Comparison of ENCODE assay signal across 8 cellular contexts in genomic region chr3:9916734-9917680, GRCh38. TPM values are rescaled to one million over a fixed set of nuclear protein-coding genes. Genes with fewer than 3 reads are reported as not detected.
DNase-seq lines count a peak whose midpoint lies in the region; ATAC-seq and TF ChIP-seq lines count a peak whose summit lies in the region.

Gene IL17RC (plus strand): TSS chr3:9917098. CDS start chr3:9917316, 218 bp downstream.

- dilution Hi-C loops in mammary epithelial cell (cut with HindIII; ENCODE audit: low sequenced_read_pairs) = no loop called here

- peak within 1 kb of the TSS; percentile 76; the same call in 1 of the 2 replicates for H3K9ac ChIP-seq in KMS-11
- H3K9ac ChIP-seq in SK-N-MC (ENCODE audit: insufficient read length) = no peak within 1 kb of the TSS
- H3K9ac ChIP-seq in mammary epithelial cell (ENCODE audit: insufficient read depth, low read length) = peak within 1 kb of the TSS; percentile 74
- peak within 1 kb of the TSS; percentile 55 for H3K9ac ChIP-seq in iPS-15b (ENCODE audit: low read depth, low read length)

- H3K36me3 Mint-ChIP-seq in Caco-2 (ENCODE audit: insufficient read depth, unreplicated experiment) = peaks cover 19% of the 10 kb centered on the region

- intact Hi-C loops in Caco-2 (cut with micrococcal nuclease; ENCODE audit: unreplicated experiment) = loop anchor here (1.0 to 5.0 kb wide), 3 partner anchors 15 to 75 kb away; partner anchors contain the start of gene RPUSD3
- intact Hi-C loops in mammary epithelial cell (cut with micrococcal nuclease) = loop anchor here (2.0 kb wide), 1 partner anchor 16 kb away; the partner anchor contains the start of gene CRELD1

- H3K36me3 ChIP-seq in Caco-2 (ENCODE audit: control insufficient read depth, insufficient read depth, low read length) = peaks cover 3% of the 10 kb centered on the region; the same call in 1 of the 2 replicates
- H3K36me3 ChIP-seq in KMS-11 (ENCODE audit: insufficient read depth) = no peaks in the 10 kb centered on the region
- H3K36me3 ChIP-seq in SK-N-MC (ENCODE audit: insufficient read depth, low read length) = no peaks in the 10 kb centered on the region
- no peaks in the 10 kb centered on the region for H3K36me3 ChIP-seq in mammary epithelial cell (ENCODE audit: insufficient read depth, low read length)
- H3K36me3 ChIP-seq in iPS-15b (ENCODE audit: control insufficient read depth, insufficient read depth, low read length) = no peaks in the 10 kb centered on the region

- peak in 1 of 2 experiments; percentile 0 for TF ChIP-seq CTCF in Caco-2 (IDR thresholded peaks at IDR 0.05; ENCODE audit: insufficient read depth in 1 of 2, low read depth in 1 of 2, low read length in 1 of 2, severe bottlenecking in 1 of 2, unreplicated experiment in 1 of 2)
- no peak for TF ChIP-seq CTCF in KMS-11 (conservative IDR thresholded peaks at IDR 0.05; ENCODE audit: low read depth, low read length)
- no peak for TF ChIP-seq CTCF in mammary epithelial cell (conservative IDR thresholded peaks at IDR 0.05 in 1 of 2, IDR thresholded peaks at IDR 0.05 in 1 of 2; ENCODE audit: extremely low read depth in 1 of 2, insufficient read depth in 1 of 2, low read depth in 1 of 2, low read length in 2 of 2)
- no peak for TF ChIP-seq CTCF in GM13977 (IDR thresholded peaks at IDR 0.05; ENCODE audit: extremely low read depth, insufficient read depth, missing control alignments)

- in situ Hi-C loops in mammary epithelial cell (cut with MboI; ENCODE audit: low sequenced_read_pairs in 2 of 2) (no loop called here), GM13977 (cut with MboI; ENCODE audit: low pct_unique_long_range_greater_than_20kb, low sequenced_read_pairs, unreplicated experiment) (no loop called here)

- CTCF ChIA-PET in Caco-2 (lab: Charles Lee) = interaction anchor here (0.7 to 5.0 kb wide), 7 partner anchors 15 to 107 kb away, joined by 3 to 63 read pairs (median 7); partner anchors contain the start of genes CRELD1, IL17RE and TTLL3
- CTCF ChIA-PET in mammary epithelial cell (lab: Charles Lee; ENCODE audit: low non-redundant PET) = interaction anchor here (0.6 kb wide), 1 partner anchor 16 kb away, joined by 4 read pairs; no protein-coding TSS in a partner anchor

- peak within 1 kb of the TSS; percentile 73 for H3K4me3 ChIP-seq in Caco-2 (ENCODE audit: low read depth, low read length)
- H3K4me3 ChIP-seq in KMS-11 (IDR thresholded peaks at IDR 0.05; ENCODE audit: insufficient read depth, low read depth, low read length) = no peak within 1 kb of the TSS
- H3K4me3 ChIP-seq in SK-N-MC = peak within 1 kb of the TSS; percentile 59
- H3K4me3 ChIP-seq in mammary epithelial cell (replicated peaks in 1 of 3; ENCODE audit: insufficient read depth in 1 of 3, low read depth in 2 of 3, low read length in 3 of 3) = peak within 1 kb of the TSS; percentile 38 to 55 (median 54)
- peak within 1 kb of the TSS; percentile 66 for H3K4me3 ChIP-seq in iPS-15b (ENCODE audit: low read depth, low read length)

- 2% methylated on average over 7 of the region's 19 CpGs for WGBS in mammary epithelial cell (ENCODE audit: low coverage, missing lambda C conversion rate)

- H3K4me1 ChIP-seq in Caco-2 (peaks cover 21% of the 10 kb centered on the region), KMS-11 (ENCODE audit: low read depth, poor library complexity, severe bottlenecking) (peaks cover 29% of the 10 kb centered on the region), mammary epithelial cell (ENCODE audit: insufficient read depth, low read length) (peaks cover 34% of the 10 kb centered on the region), iPS-15b (ENCODE audit: control insufficient read depth, insufficient read depth, low read length) (no peaks in the 10 kb centered on the region)

- H2AFZ ChIP-seq in KMS-11 (ENCODE audit: low read depth) = peak within 1 kb of the TSS; percentile 67
- peak within 1 kb of the TSS; percentile 82 for H2AFZ ChIP-seq in mammary epithelial cell (ENCODE audit: low read depth, low read length)

- POLR2A ChIA-PET in Caco-2 (lab: Charles Lee) = interaction anchor here (0.5 to 3.9 kb wide), 7 partner anchors 13 to 86 kb away, joined by 3 to 31 read pairs (median 6); partner anchors contain the start of genes CRELD1 and IL17RE

- DNase-seq in Caco-2 (peak; percentile 90 to 94), SK-N-MC (ENCODE audit: low read depth, low spot score) (no peak), mammary epithelial cell (peak; percentile 98), renal cortical epithelial cell (ENCODE audit: low read depth) (peak; percentile 79), GM13977 (ENCODE audit: low spot score) (no peak)

- ATAC-seq in GM18873 (IDR thresholded peaks at IDR 0.05; ENCODE audit: low FRiP score, unreplicated experiment) = no peak

- H3K27me3 Mint-ChIP-seq in Caco-2 (ENCODE audit: insufficient read depth, unreplicated experiment) = no peaks in the 10 kb centered on the region

- H3K27ac ChIP-seq in KMS-11 (peak within 1 kb of the TSS; percentile 44; the same call in 1 of the 2 replicates), SK-N-MC (no peak within 1 kb of the TSS), mammary epithelial cell (ENCODE audit: insufficient read depth, low read depth, low read length) (peak within 1 kb of the TSS; percentile 35)

- H3K4me2 ChIP-seq in KMS-11 (peak within 1 kb of the TSS; percentile 53), mammary epithelial cell (ENCODE audit: insufficient read depth, low read depth, low read length) (peak within 1 kb of the TSS; percentile 94)

- H3K4me1 Mint-ChIP-seq in Caco-2 (ENCODE audit: low read depth, unreplicated experiment) = no peaks in the 10 kb centered on the region

- H3K27ac Mint-ChIP-seq in Caco-2 (ENCODE audit: unreplicated experiment) = peak within 1 kb of the TSS; percentile 76

- H3K9me3 Mint-ChIP-seq in Caco-2 (ENCODE audit: unreplicated experiment) = no peaks in the 10 kb centered on the region

- BruUV-seq in Caco-2 (replicated peaks; lab: Mats Ljungman, UMichigan) (no TSS peak), mammary epithelial cell (replicated peaks; lab: Mats Ljungman, UMichigan) (TSS peak; percentile 64)

- H3K79me2 ChIP-seq in KMS-11 (ENCODE audit: insufficient read depth, low read depth) = no peaks in the 10 kb centered on the region
- no peaks in the 10 kb centered on the region for H3K79me2 ChIP-seq in mammary epithelial cell (ENCODE audit: insufficient read depth, low read length)

- H3K27me3 ChIP-seq in Caco-2 (replicated peaks; ENCODE audit: control insufficient read depth, insufficient read depth, low read length) (no peaks in the 10 kb centered on the region), KMS-11 (ENCODE audit: insufficient read depth, low read depth) (no peaks in the 10 kb centered on the region), mammary epithelial cell (ENCODE audit: insufficient read depth, low read length) (no peaks in the 10 kb centered on the region), iPS-15b (ENCODE audit: control insufficient read depth, insufficient read depth, low read length) (peaks cover 4% of the 10 kb centered on the region)

- no peaks in the 10 kb centered on the region for H4K20me1 ChIP-seq in KMS-11 (ENCODE audit: insufficient read depth)
- no peaks in the 10 kb centered on the region for H4K20me1 ChIP-seq in mammary epithelial cell (ENCODE audit: insufficient read depth, low read length)

- H3K9me3 ChIP-seq in Caco-2 (no peaks in the 10 kb centered on the region), SK-N-MC (ENCODE audit: low read depth, low read length) (no peaks in the 10 kb centered on the region), mammary epithelial cell (replicated peaks; ENCODE audit: insufficient read depth, low read length) (no peaks in the 10 kb centered on the region), iPS-15b (ENCODE audit: control insufficient read depth, insufficient read depth, low read length) (no peaks in the 10 kb centered on the region)

- H3K4me3 Mint-ChIP-seq in Caco-2 (ENCODE audit: unreplicated experiment) = peak within 1 kb of the TSS; percentile 89

RNA-seq across cellular contexts. Expression of gene IL17RC, which starts in this region (rescaled TPM):
- total RNA-seq in Caco-2 (2022) (8.5 and 11.3 TPM in 2 replicates), mammary epithelial cell (10 to 100 TPM; 17.8 to 46.8 TPM), renal cortical epithelial cell (18.9 and 29.9 TPM in 2 replicates)
- polyA plus RNA-seq in mammary epithelial cell = 12.8 TPM
- polyA minus RNA-seq in mammary epithelial cell = 9.2 TPM

Comparison
In these comparisons a context has a peak if more than half of its experiments do, and no peak if none do; other contexts are left out.
1. DNase-seq: peak in Caco-2 (2 of 2), mammary epithelial cell (single experiment) and renal cortical epithelial cell (single experiment); none in SK-N-MC (single experiment) and GM13977 (single experiment).